Comparison of ENCODE assay signal across 16 cellular contexts in genomic region chr17:29880031-29880430, GRCh38.
"Had no signal": no experiment of that assay in that cellular context is flagged by ENCODE, and none has a peak within 500 bp of the region (broad histone marks: within the 10 kb centered on the region; RNA-seq: fewer than 3 reads in every experiment).

No MANE protein-coding gene starts in this region.

- FAIRE-seq: colon had no signal

- H3K27me3 Mint-ChIP-seq: dendritic cell treated with granulocyte-macrophage colony-stimulating factor and Interleukin-4, amounts not matched to agents 40 ng/mL and 50 ng/mL, for 4 days; naive thymus-derived CD4-positive, alpha-beta T cell had no signal

- DNase-seq: cerebellar nuclear complex; erythroblast; foreskin melanocyte; heart left ventricle; hippocampal formation; naive thymus-derived CD4-positive, alpha-beta T cell; nephron progenitor cell; sigmoid colon; stimulated activated CD4-positive, alpha-beta T cell treated with anti-CD3 and anti-CD28 coated beads, Interleukin-12 subunit alpha, Interleukin-12 subunit beta, amount 100 ng/mL, for 4 hours; stimulated activated naive CD4-positive, alpha-beta T cell treated with Interleukin-2 at 50 U/mL for 16 hours; thyroid gland; upper lobe of left lung had no signal

- ATAC-seq: heart left ventricle; naive thymus-derived CD4-positive, alpha-beta T cell had no signal

- H3K4me1 ChIP-seq: sigmoid colon, thyroid gland, upper lobe of left lung had no signal

- H3K4me3 ChIP-seq: heart left ventricle, right atrium auricular region, sigmoid colon, skin epidermis, thyroid gland, upper lobe of left lung had no signal

- H3K9me3 Mint-ChIP-seq: dendritic cell treated with granulocyte-macrophage colony-stimulating factor and Interleukin-4, amounts not matched to agents 40 ng/mL and 50 ng/mL, for 4 days had no signal

- H3K9me3 ChIP-seq: right atrium auricular region, sigmoid colon, thyroid gland, upper lobe of left lung had no signal

- H3K27me3 ChIP-seq: heart left ventricle, right atrium auricular region, sigmoid colon, thyroid gland, upper lobe of left lung had no signal

- H3K36me3 ChIP-seq: heart left ventricle, right atrium auricular region, sigmoid colon, thyroid gland, upper lobe of left lung had no signal

- H3K27ac ChIP-seq: heart left ventricle, right atrium auricular region, sigmoid colon, skin epidermis, thyroid gland, upper lobe of left lung had no signal

- H3K4me3 Mint-ChIP-seq: dendritic cell treated with granulocyte-macrophage colony-stimulating factor and Interleukin-4, amounts not matched to agents 40 ng/mL and 50 ng/mL, for 4 days; naive thymus-derived CD4-positive, alpha-beta T cell; nephron progenitor cell had no signal

- H3K27ac Mint-ChIP-seq: dendritic cell treated with granulocyte-macrophage colony-stimulating factor and Interleukin-4, amounts not matched to agents 40 ng/mL and 50 ng/mL, for 4 days; nephron progenitor cell had no signal
